In the genomic region with DNA sequence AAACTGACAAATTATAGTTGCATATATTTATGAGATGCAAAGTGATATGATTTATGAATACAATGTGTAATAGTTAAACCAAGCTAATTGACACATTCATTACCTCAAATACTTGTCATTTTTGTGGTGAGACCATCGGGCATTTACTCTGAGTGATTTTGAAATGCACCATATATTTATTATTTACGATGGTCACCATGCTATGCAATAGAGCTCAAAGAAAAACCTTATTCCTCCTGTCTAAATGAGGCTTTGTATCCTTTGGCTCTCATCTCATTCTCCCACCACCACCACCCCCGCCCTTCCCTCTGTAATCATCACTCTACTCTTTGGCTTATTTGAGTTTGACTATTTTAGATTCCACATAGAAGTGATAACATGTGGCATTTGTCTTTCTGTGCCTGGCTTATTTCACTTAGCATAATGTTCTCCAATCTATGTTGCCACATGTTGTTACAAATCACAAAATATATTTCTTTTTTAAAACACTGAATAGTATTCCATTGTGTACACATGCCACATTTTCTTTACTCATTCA, we compare ENCODE assay signal across 24 cellular contexts.
DNase-seq lines count a peak whose midpoint lies in the region; FAIRE-seq and TF ChIP-seq lines count a peak whose summit lies in the region.
"Had no signal": no experiment of that assay in that cellular context is flagged by ENCODE, and none has a peak within 500 bp of the region (broad histone marks: within the 10 kb centered on the region; RNA-seq: fewer than 3 reads in every experiment).

No MANE protein-coding gene starts in this region.

- H3K36me3 ChIP-seq in endothelial cell of umbilical vein (ENCODE audit: control insufficient read depth in 2 of 2, extremely low read depth in 1 of 2, insufficient read depth in 2 of 2, low read length in 2 of 2) (no peaks in the 10 kb centered on the region), transverse colon (no peaks in the 10 kb centered on the region)
- H3K36me3 ChIP-seq: BE2C, SJCRH30 had no signal

- CTCF ChIA-PET in endothelial cell of umbilical vein (lab: Charles Lee): interaction anchor here (1.7 kb wide), 1 partner anchor 10 kb away, joined by 5 read pairs; no protein-coding TSS in a partner anchor

- H3K9ac ChIP-seq in endothelial cell of umbilical vein (replicated peaks; ENCODE audit: extremely low read depth, insufficient read depth, low read length): no peak overlapping the region
- H3K9ac ChIP-seq: KMS-11 had no signal

- dilution Hi-C loops in endothelial cell of umbilical vein (cut with MboI; ENCODE audit: extremely low pct_ligation_motif_present, low sequenced_read_pairs): no loop called here

- H3K27ac ChIP-seq in endothelial cell of umbilical vein (ENCODE audit: insufficient read depth, low read depth, low read length) (no peak overlapping the region), transverse colon (no peak overlapping the region)
- H3K27ac ChIP-seq: KMS-11, SJCRH30 had no signal

- BruUV-seq in endothelial cell of umbilical vein (replicated peaks; lab: Mats Ljungman, UMichigan): no TSS peak

- POLR2A ChIA-PET in endothelial cell of umbilical vein (lab: Charles Lee): no interaction called here

- H3K9me1 ChIP-seq in endothelial cell of umbilical vein (replicated peaks; ENCODE audit: control insufficient read depth, extremely low read depth, insufficient read depth, low read length): no peaks in the 10 kb centered on the region

- WGBS in transverse colon (ENCODE audit: low coverage in 1 of 2), 2 donors: 72 to 87% methylated on average over 3 of the region's 3 CpGs

- in situ Hi-C loops in transverse colon (cut with MboI; ENCODE audit: low pct_ligation_motif_present in 1 of 4, low pct_unique_long_range_greater_than_20kb in 1 of 4, low sequenced_read_pairs in 3 of 4): loop anchor here in 1 of 4 donors (10.0 kb wide), 1 partner anchor 184 kb away; no protein-coding TSS in a partner anchor

- no peak for TF ChIP-seq EP300 in transverse colon (IDR thresholded peaks at IDR 0.05; ENCODE audit: low read depth)

- peak; percentile 18 for FAIRE-seq in endothelial cell of umbilical vein (lab: Jason Lieb, UNC)
- FAIRE-seq: GM12878, RCC 7860 had no signal

- H3K27me3 ChIP-seq in endothelial cell of umbilical vein (ENCODE audit: control insufficient read depth in 2 of 2, insufficient read depth in 2 of 2, low read length in 2 of 2) (peaks cover 2 to 8% of the 10 kb centered on the region in 2 experiments), transverse colon (no peaks in the 10 kb centered on the region)
- H3K27me3 ChIP-seq: BE2C, SJCRH30 had no signal

- no peak overlapping the region for H3K4me2 ChIP-seq in endothelial cell of umbilical vein (ENCODE audit: insufficient read depth, low read length)
- H3K4me2 ChIP-seq: GM23338, KMS-11 had no signal

- H3K4me1 ChIP-seq in endothelial cell of umbilical vein (ENCODE audit: control insufficient read depth, extremely low read depth, insufficient read depth, low read length) (no peaks in the 10 kb centered on the region), transverse colon (peaks cover 0 to 6% (median 0%) of the 10 kb centered on the region in 4 donors)
- H3K4me1 ChIP-seq: BE2C had no signal

- no peak overlapping the region for H3K4me3 ChIP-seq in endothelial cell of umbilical vein (replicated peaks in 1 of 3; ENCODE audit: insufficient read depth in 1 of 3, low read depth in 1 of 3, low read length in 3 of 3)
- H3K4me3 ChIP-seq in transverse colon: no peak overlapping the region
- H3K4me3 ChIP-seq: GM12878, GM23338, SJCRH30 had no signal

- TF ChIP-seq POLR2A in endothelial cell of umbilical vein (IDR thresholded peaks at IDR 0.05; ENCODE audit: low read depth, low read length) (no peak), transverse colon (IDR thresholded peaks at IDR 0.05) (no peak)

- no peaks in the 10 kb centered on the region for H3K79me2 ChIP-seq in endothelial cell of umbilical vein (ENCODE audit: control insufficient read depth, insufficient read depth, low read length)

- peak; percentile 34 for DNase-seq in Ammon's horn (ENCODE audit: low spot score)
- peak; percentile 57 for DNase-seq in EL
- DNase-seq in endothelial cell of umbilical vein (ENCODE audit: low read depth, low spot score): no peak
- peak; percentile 22 for DNase-seq in glomerular visceral epithelial cell (ENCODE audit: extremely low spot score)
- no peak for DNase-seq in transverse colon
- DNase-seq in NCI-H2029 treated with DMSO at 0.1 percent for 48 hours (lab: John Stamatoyannopoulos, UW): no peak
- no peak for DNase-seq in DMS153 treated with DMSO at 0.1 percent for 48 hours (lab: John Stamatoyannopoulos, UW; ENCODE audit: unreplicated experiment)
- no peak for DNase-seq in NCI-H446 treated with DMSO at 0.1 percent for 48 hours (lab: John Stamatoyannopoulos, UW)
- DNase-seq: BE2C, Calu3, DMS153, GDM1, H9, HFFc6, NCI-H1092, NCI-H1436, NCI-H187, NCI-H524 treated with DMSO at 0.1 percent for 48 hours, NCI-H774, SJCRH30 had no signal

- no peaks in the 10 kb centered on the region for H4K20me1 ChIP-seq in endothelial cell of umbilical vein (replicated peaks; ENCODE audit: control insufficient read depth, extremely low read depth, insufficient read depth, low read length)

- TF ChIP-seq CTCF in endothelial cell of umbilical vein (IDR thresholded peaks at IDR 0.05; ENCODE audit: extremely low read depth in 1 of 2, insufficient read depth in 1 of 2, low read depth in 1 of 2, low read length in 2 of 2) (no peak), transverse colon (IDR thresholded peaks at IDR 0.05) (no peak)

- intact Hi-C loops in endothelial cell of umbilical vein (cut with micrococcal nuclease) (no loop called here), transverse colon (cut with DNase I; ENCODE audit: low total_unique reads) (loop anchor here (10.0 kb wide), 1 partner anchor 184 kb away; no protein-coding TSS in a partner anchor)

- H2AFZ ChIP-seq in endothelial cell of umbilical vein (ENCODE audit: low read depth, low read length): no peak overlapping the region
- H2AFZ ChIP-seq: GM23338 had no signal

- no peaks in the 10 kb centered on the region for H3K9me3 ChIP-seq in endothelial cell of umbilical vein (replicated peaks; ENCODE audit: control insufficient read depth, insufficient read depth, low read length)
- H3K9me3 ChIP-seq in transverse colon: peaks cover 9 to 12% of the 10 kb centered on the region in 2 donors
- H3K9me3 ChIP-seq: BE2C had no signal

TF ChIP-seq in endothelial cell of umbilical vein, 7 proteins besides CTCF, POLR2A, EP300 and RAD21:
- no peak for TF ChIP-seq JUN (IDR thresholded peaks at IDR 0.05; ENCODE audit: borderline replicate concordance, insufficient read depth, insufficient read length, low read depth)
- no peak for TF ChIP-seq GATA2 (IDR thresholded peaks at IDR 0.05; ENCODE audit: insufficient read depth, insufficient read length, low read depth, low read length)
- no peak for TF ChIP-seq FOS (IDR thresholded peaks at IDR 0.05; ENCODE audit: borderline replicate concordance, insufficient read depth, low read length)
- TF ChIP-seq MAX (IDR thresholded peaks at IDR 0.05; ENCODE audit: insufficient read depth, insufficient read length): no peak
- TF ChIP-seq EZH2 (IDR thresholded peaks at IDR 0.05; ENCODE audit: borderline replicate concordance, low read depth, low read length, severe bottlenecking): no peak
- no peak for TF ChIP-seq MYC (IDR thresholded peaks at IDR 0.05; ENCODE audit: low read depth, low read length)
- TF ChIP-seq POLR2AphosphoS5 (IDR thresholded peaks at IDR 0.05; ENCODE audit: insufficient read depth, low read depth, low read length): no peak

Comparison
In these comparisons a context has a peak if more than half of its experiments do, and no peak if none do; other contexts are left out.
1. DNase-seq: peak in Ammon's horn (single experiment), EL (single experiment) and glomerular visceral epithelial cell (single experiment); none in endothelial cell of umbilical vein (single experiment), transverse colon (single experiment), NCI-H2029 treated with DMSO at 0.1 percent for 48 hours (single experiment), DMS153 treated with DMSO at 0.1 percent for 48 hours (single experiment) and NCI-H446 treated with DMSO at 0.1 percent for 48 hours (single experiment).